In genomic region chr12:89710873-89711179, GRCh38 we compare ENCODE assay signal across 7 cellular contexts. TPM values are rescaled to one million over a fixed set of nuclear protein-coding genes. Genes with fewer than 3 reads are reported as not detected.
A peak's percentile ranks its signal among the peaks of the same experiment; 100 is the strongest.
DNase-seq lines count a peak whose midpoint lies in the region; FAIRE-seq and TF ChIP-seq lines count a peak whose summit lies in the region.

No MANE protein-coding gene starts in this region.

- H3K36me3 ChIP-seq in SJCRH30 (no peaks in the 10 kb centered on the region), esophagus muscularis mucosa (no peaks in the 10 kb centered on the region), trophoblast cell (ENCODE audit: control insufficient read depth in 1 of 2, insufficient read depth in 2 of 2, low read length in 2 of 2) (peaks cover 0 to 2% of the 10 kb centered on the region in 2 experiments)

- TF ChIP-seq EP300 in esophagus muscularis mucosa (IDR thresholded peaks at IDR 0.05): no peak

- H3K14ac ChIP-seq in trophoblast cell (ENCODE audit: low read length): no peak overlapping the region

- no peak for TF ChIP-seq CTCF in esophagus muscularis mucosa (IDR thresholded peaks at IDR 0.05)

- H3K9ac ChIP-seq in trophoblast cell (ENCODE audit: low read length): no peak overlapping the region

- H3K18ac ChIP-seq in trophoblast cell (ENCODE audit: low read length): no peak overlapping the region

- H2AFZ ChIP-seq in trophoblast cell (ENCODE audit: insufficient read depth, low read length, poor library complexity): no peak overlapping the region

- peak overlapping the region; percentile 36 for H3K4me2 ChIP-seq in trophoblast cell (ENCODE audit: low read length)

- peaks cover 25% of the 10 kb centered on the region for H3K79me1 ChIP-seq in trophoblast cell (ENCODE audit: low read length)

- H3K4ac ChIP-seq in trophoblast cell (ENCODE audit: low read depth, low read length): no peak overlapping the region

- H2AK5ac ChIP-seq in trophoblast cell (ENCODE audit: low read length): no peak overlapping the region

- H3K27ac ChIP-seq in SJCRH30 (peak overlapping the region; percentile 96), esophagus muscularis mucosa (replicated peaks in 1 of 4) (no peak overlapping the region), trophoblast cell (ENCODE audit: low read depth, low read length) (no peak overlapping the region)

- 16% methylated on average over 2 of the region's 2 CpGs for WGBS in esophagus muscularis mucosa
- 100% methylated on average over 1 of the region's 2 CpGs for WGBS in trophoblast cell (ENCODE audit: extremely low coverage, insufficient coverage, insufficient read length)

- H3K27me3 ChIP-seq in SJCRH30: no peaks in the 10 kb centered on the region
- no peaks in the 10 kb centered on the region for H3K27me3 ChIP-seq in esophagus muscularis mucosa
- H3K27me3 ChIP-seq in trophoblast cell (ENCODE audit: insufficient read depth, low read length): no peaks in the 10 kb centered on the region

- H3K9me3 ChIP-seq in SJCRH30 (replicated peaks) (no peaks in the 10 kb centered on the region), esophagus muscularis mucosa (no peaks in the 10 kb centered on the region), trophoblast cell (ENCODE audit: insufficient read depth, low read depth, low read length) (peaks cover 6% of the 10 kb centered on the region)

- H2BK12ac ChIP-seq in trophoblast cell (ENCODE audit: low read length): no peak overlapping the region

- H3K23ac ChIP-seq in trophoblast cell (ENCODE audit: low read length): no peak overlapping the region

- intact Hi-C loops in esophagus muscularis mucosa (cut with DNase I): no loop called here

- no peak for TF ChIP-seq POLR2A in GM12892 (IDR thresholded peaks at IDR 0.05; ENCODE audit: low read depth, low read length)
- no peak for TF ChIP-seq POLR2A in esophagus muscularis mucosa (IDR thresholded peaks at IDR 0.05; ENCODE audit: low read depth)

- H4K91ac ChIP-seq in trophoblast cell (ENCODE audit: low read depth, low read length): no peak overlapping the region

- H3K4me3 ChIP-seq in SJCRH30 (peak overlapping the region; percentile 87), esophagus muscularis mucosa (peak overlapping the region; percentile 72 to 97 (median 90)), trophoblast cell (ENCODE audit: low read depth, low read length) (no peak overlapping the region)

- DNase-seq in GM12892 (ENCODE audit: insufficient read length): no peak
- peak in 1 of 2 experiments; percentile 37 for DNase-seq in SJCRH30
- DNase-seq in esophagus muscularis mucosa (ENCODE audit: extremely low spot score): no peak
- DNase-seq in trophoblast cell: no peak
- no peak for DNase-seq in glomerular visceral epithelial cell (ENCODE audit: extremely low spot score)
- DNase-seq in SW 1271 (lab: John Stamatoyannopoulos, UW): no peak
- DNase-seq in T-helper 9 cell: no peak

- H2BK5ac ChIP-seq in trophoblast cell (ENCODE audit: low read depth, low read length, poor library complexity): no peak overlapping the region

- no peak overlapping the region for H4K8ac ChIP-seq in trophoblast cell (ENCODE audit: low read depth, low read length)

- H3K4me1 ChIP-seq in SJCRH30 (no peaks in the 10 kb centered on the region), esophagus muscularis mucosa (peaks cover 13 to 29% (median 18%) of the 10 kb centered on the region in 4 donors), trophoblast cell (ENCODE audit: control insufficient read depth in 1 of 2, insufficient read depth in 2 of 2, low read length in 2 of 2) (no peaks in the 10 kb centered on the region)

- no peak overlapping the region for H4K12ac ChIP-seq in trophoblast cell (ENCODE audit: low read depth, low read length)

- H2BK120ac ChIP-seq in trophoblast cell (ENCODE audit: insufficient read depth, low read length, poor library complexity): no peak overlapping the region

- peaks cover 22% of the 10 kb centered on the region for H3K79me2 ChIP-seq in trophoblast cell (ENCODE audit: control insufficient read depth, insufficient read depth, low read length, poor library complexity)

- peak; percentile 36 for FAIRE-seq in GM12892 (lab: Jason Lieb, UNC)

RNA-seq across cellular contexts. Expression of gene ATP2B1, which starts 2.2 kb away (rescaled TPM):
- 23.3 TPM for polyA plus RNA-seq in GM12892 (2012; ENCODE audit: missing spikeins)
- total RNA-seq in SJCRH30 (2014; rRNA removed; shearing (Covaris generic)): 160 and 181 TPM in 2 replicates
- 10 to 100 TPM; 16.0 to 36.9 (median 20.7) TPM for total RNA-seq in esophagus muscularis mucosa
- polyA plus RNA-seq in trophoblast cell (2013): 116 and 124 TPM in 2 replicates
